ENCODE assay signal across 18 cellular contexts in the genomic region with DNA sequence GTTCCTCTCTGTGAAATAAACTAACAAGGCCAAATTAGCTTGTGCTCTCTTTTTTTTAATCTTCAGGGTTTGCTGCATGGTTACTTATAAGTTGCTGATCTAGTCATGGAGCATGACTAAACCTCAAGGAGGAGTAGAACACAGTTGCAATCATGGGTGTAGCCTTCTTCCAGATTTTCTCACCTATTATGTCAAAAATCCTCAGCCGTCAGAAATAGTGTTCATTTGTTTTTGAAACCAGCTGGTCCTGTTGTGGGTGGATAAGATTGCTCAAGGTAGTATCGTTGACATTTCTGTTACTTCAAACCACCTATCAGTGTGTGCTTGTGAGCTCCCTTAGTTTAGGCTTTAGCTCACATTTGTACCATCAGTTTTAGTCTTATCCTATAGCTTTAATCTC. TPM values are rescaled to one million over a fixed set of nuclear protein-coding genes. Genes with fewer than 3 reads are reported as not detected.
DNase-seq lines count a peak whose midpoint lies in the region; ATAC-seq and TF ChIP-seq lines count a peak whose summit lies in the region.
"Had no signal": no experiment of that assay in that cellular context is flagged by ENCODE, and none has a peak within 500 bp of the region (broad histone marks: within the 10 kb centered on the region; RNA-seq: fewer than 3 reads in every experiment).

No MANE protein-coding gene starts in this region.

- H3K36me3 Mint-ChIP-seq in activated CD8-positive, alpha-beta T cell treated with anti-CD3 and anti-CD28 coated beads for 36 hours (ENCODE audit: low read depth) = peaks cover 3% of the 10 kb centered on the region
- peaks cover 11% of the 10 kb centered on the region for H3K36me3 Mint-ChIP-seq in activated CD8-positive, alpha-beta T cell treated with anti-CD3 and anti-CD28 coated beads, Interleukin-2, amount 10 ng/mL, durations not matched to agents 7 days and 5 days (ENCODE audit: low read depth)
- H3K36me3 Mint-ChIP-seq in stimulated activated effector memory CD8-positive, alpha-beta T cell treated with anti-CD3 and anti-CD28 coated beads, Interleukin-12 subunit alpha, Interleukin-12 subunit beta, amount 100 ng/mL, for 72 hours = peaks cover 9% of the 10 kb centered on the region

- H3K9me3 Mint-ChIP-seq in activated CD8-positive, alpha-beta T cell treated with anti-CD3 and anti-CD28 coated beads for 36 hours = no peaks in the 10 kb centered on the region
- H3K9me3 Mint-ChIP-seq in activated CD8-positive, alpha-beta T cell treated with anti-CD3 and anti-CD28 coated beads, Interleukin-2, amount 10 ng/mL, durations not matched to agents 7 days and 5 days (ENCODE audit: insufficient read depth) = no peaks in the 10 kb centered on the region
- no peaks in the 10 kb centered on the region for H3K9me3 Mint-ChIP-seq in stimulated activated effector memory CD8-positive, alpha-beta T cell treated with anti-CD3 and anti-CD28 coated beads, Interleukin-12 subunit alpha, Interleukin-12 subunit beta, amount 100 ng/mL, for 72 hours
- H3K9me3 Mint-ChIP-seq: activated CD4-positive, alpha-beta memory T cell treated with anti-CD3 and anti-CD28 coated beads, Interleukin-2, amount 10 ng/mL, durations not matched to agents 7 days and 5 days had no signal

- no peak for TF ChIP-seq CTCF in activated CD8-positive, alpha-beta T cell treated with anti-CD3 and anti-CD28 coated beads for 36 hours (IDR thresholded peaks at IDR 0.05)
- TF ChIP-seq CTCF in dorsolateral prefrontal cortex (IDR thresholded peaks at IDR 0.05 in 54 of 56, conservative IDR thresholded peaks at IDR 0.05 in 2 of 56; ENCODE audit: low read depth in 1 of 56, partially characterized antibody in 56 of 56) = no peak

- H3K4me3 ChIP-seq in aorta (ENCODE audit: low read length in 2 of 2) (no peak overlapping the region), dorsolateral prefrontal cortex (no peak overlapping the region)
- H3K4me3 ChIP-seq: A549, colonic mucosa had no signal

- 81 to 89% methylated on average over 2 of the region's 2 CpGs for WGBS in aorta, 2 donors

- H3K27me3 ChIP-seq in aorta (ENCODE audit: control insufficient read depth in 1 of 2, insufficient read depth in 2 of 2, low read length in 1 of 2) (no peaks in the 10 kb centered on the region), dorsolateral prefrontal cortex (no peaks in the 10 kb centered on the region)
- H3K27me3 ChIP-seq: colonic mucosa had no signal

- H3K9me3 ChIP-seq in aorta (ENCODE audit: control insufficient read depth, low read length) = no peaks in the 10 kb centered on the region
- H3K9me3 ChIP-seq: A549, colonic mucosa had no signal

- POLR2A ChIA-PET in activated CD8-positive, alpha-beta T cell treated with anti-CD3 and anti-CD28 coated beads for 36 hours (lab: Charles Lee) = interaction anchor here (1.1 to 2.5 kb wide), 2 partner anchors 11 to 17 kb away, joined by 3 to 13 read pairs; a partner anchor contains a TSS
- POLR2A ChIA-PET in activated CD8-positive, alpha-beta T cell treated with anti-CD3 and anti-CD28 coated beads, Interleukin-2, amount 10 ng/mL, durations not matched to agents 7 days and 5 days (lab: Charles Lee) = interaction anchor here (1.9 kb wide), 1 partner anchor 11 kb away, joined by 6 read pairs; a partner anchor contains a TSS

- H3K27me3 Mint-ChIP-seq in activated CD8-positive, alpha-beta T cell treated with anti-CD3 and anti-CD28 coated beads for 36 hours = no peaks in the 10 kb centered on the region
- H3K27me3 Mint-ChIP-seq in activated CD8-positive, alpha-beta T cell treated with anti-CD3 and anti-CD28 coated beads, Interleukin-2, amount 10 ng/mL, durations not matched to agents 7 days and 5 days (ENCODE audit: low read depth) = no peaks in the 10 kb centered on the region
- H3K27me3 Mint-ChIP-seq: activated CD4-positive, alpha-beta memory T cell treated with anti-CD3 and anti-CD28 coated beads, Interleukin-2, amount 10 ng/mL, durations not matched to agents 7 days and 5 days had no signal

- peak; percentile 58 for ATAC-seq in activated CD8-positive, alpha-beta T cell treated with anti-CD3 and anti-CD28 coated beads for 36 hours
- no peak for ATAC-seq in activated CD8-positive, alpha-beta T cell treated with anti-CD3 and anti-CD28 coated beads, Interleukin-2, amount 10 ng/mL, durations not matched to agents 7 days and 5 days
- ATAC-seq in stimulated activated effector memory CD8-positive, alpha-beta T cell treated with anti-CD3 and anti-CD28 coated beads, Interleukin-12 subunit alpha, Interleukin-12 subunit beta, amount 100 ng/mL, for 72 hours = peak; percentile 82
- no peak for ATAC-seq in aorta (ENCODE audit: low FRiP score)
- ATAC-seq: A549 had no signal

- H3K27ac ChIP-seq in epithelial cell of prostate = peak overlapping the region; percentile 64
- H3K27ac ChIP-seq in aorta (ENCODE audit: low read depth in 1 of 2, low read length in 2 of 2) = no peak overlapping the region
- no peak overlapping the region for H3K27ac ChIP-seq in dorsolateral prefrontal cortex
- H3K27ac ChIP-seq: A549, colonic mucosa had no signal

- intact Hi-C loops in activated CD8-positive, alpha-beta T cell treated with anti-CD3 and anti-CD28 coated beads for 36 hours (cut with micrococcal nuclease) = loop anchor here (10.0 kb wide), 1 partner anchor 327 kb away; a partner anchor contains a TSS
- intact Hi-C loops in aorta (cut with DNase I) = no loop called here
- intact Hi-C loops in dorsolateral prefrontal cortex (cut with DNase I) = no loop called here

- CTCF ChIA-PET in activated CD8-positive, alpha-beta T cell treated with anti-CD3 and anti-CD28 coated beads for 36 hours (lab: Charles Lee) = interaction anchor here (1.1 to 2.1 kb wide), 3 partner anchors 16 to 385 kb away, joined by 3 to 10 read pairs (median 6); no protein-coding TSS in a partner anchor
- CTCF ChIA-PET in activated CD8-positive, alpha-beta T cell treated with anti-CD3 and anti-CD28 coated beads, Interleukin-2, amount 10 ng/mL, durations not matched to agents 7 days and 5 days (lab: Charles Lee) = interaction anchor here (1.3 to 2.4 kb wide), 4 partner anchors 11 to 51 kb away, joined by 3 to 14 read pairs (median 5); a partner anchor contains a TSS

- peaks cover 0 to 1% of the 10 kb centered on the region in 2 donors for H3K4me1 ChIP-seq in aorta (ENCODE audit: control insufficient read depth in 1 of 2, insufficient read depth in 2 of 2, low read length in 2 of 2)
- H3K4me1 ChIP-seq: colonic mucosa had no signal

- no peaks in the 10 kb centered on the region for H3K36me3 ChIP-seq in aorta (ENCODE audit: control insufficient read depth in 1 of 2, insufficient read depth in 2 of 2, low read length in 1 of 2)
- H3K36me3 ChIP-seq: colonic mucosa had no signal

- no peak overlapping the region for H3K27ac Mint-ChIP-seq in activated CD8-positive, alpha-beta T cell treated with anti-CD3 and anti-CD28 coated beads for 36 hours
- no peak overlapping the region for H3K27ac Mint-ChIP-seq in activated CD8-positive, alpha-beta T cell treated with anti-CD3 and anti-CD28 coated beads, Interleukin-2, amount 10 ng/mL, durations not matched to agents 7 days and 5 days
- H3K27ac Mint-ChIP-seq in stimulated activated effector memory CD8-positive, alpha-beta T cell treated with anti-CD3 and anti-CD28 coated beads, Interleukin-12 subunit alpha, Interleukin-12 subunit beta, amount 100 ng/mL, for 72 hours = no peak overlapping the region
- H3K27ac Mint-ChIP-seq: activated CD4-positive, alpha-beta memory T cell treated with anti-CD3 and anti-CD28 coated beads, Interleukin-2, amount 10 ng/mL, durations not matched to agents 7 days and 5 days had no signal

- peaks cover 59% of the 10 kb centered on the region for H3K4me1 Mint-ChIP-seq in activated CD8-positive, alpha-beta T cell treated with anti-CD3 and anti-CD28 coated beads for 36 hours (ENCODE audit: low read depth)
- peaks cover 10% of the 10 kb centered on the region for H3K4me1 Mint-ChIP-seq in activated CD8-positive, alpha-beta T cell treated with anti-CD3 and anti-CD28 coated beads, Interleukin-2, amount 10 ng/mL, durations not matched to agents 7 days and 5 days (ENCODE audit: low read depth)
- H3K4me1 Mint-ChIP-seq in stimulated activated effector memory CD8-positive, alpha-beta T cell treated with anti-CD3 and anti-CD28 coated beads, Interleukin-12 subunit alpha, Interleukin-12 subunit beta, amount 100 ng/mL, for 72 hours = peaks cover 40% of the 10 kb centered on the region

- DNase-seq in activated CD8-positive, alpha-beta T cell treated with anti-CD3 and anti-CD28 coated beads for 36 hours = no peak
- DNase-seq in activated CD8-positive, alpha-beta T cell treated with anti-CD3 and anti-CD28 coated beads, Interleukin-2, amount 10 ng/mL, durations not matched to agents 7 days and 5 days = no peak
- DNase-seq in HPDE6-E6E7 (ENCODE audit: extremely low spot score) = peak; percentile 13
- DNase-seq in epithelial cell of prostate (ENCODE audit: low read depth, low spot score) = peak; percentile 68
- no peak for DNase-seq in stimulated activated effector memory CD8-positive, alpha-beta T cell treated with anti-CD3 and anti-CD28 coated beads, Interleukin-12 subunit alpha, Interleukin-12 subunit beta, amount 100 ng/mL, for 72 hours (ENCODE audit: low spot score in 2 of 2)
- DNase-seq in aorta = no peak
- no peak for DNase-seq in dorsolateral prefrontal cortex
- no peak for DNase-seq in activated gamma-delta T cell treated with Interleukin-2 at 50 U/mL for 16 hours
- DNase-seq: activated CD4-positive, alpha-beta memory T cell treated with anti-CD3 and anti-CD28 coated beads, Interleukin-2, amount 10 ng/mL, durations not matched to agents 7 days and 5 days; colonic mucosa; DND-41; glutamatergic neuron; mesendoderm; MV-4-11; NCI-H2029; stimulated activated naive CD4-positive, alpha-beta T cell; SW 1271 had no signal

- no peak overlapping the region for H3K4me3 Mint-ChIP-seq in activated CD8-positive, alpha-beta T cell treated with anti-CD3 and anti-CD28 coated beads for 36 hours
- no peak overlapping the region for H3K4me3 Mint-ChIP-seq in activated CD8-positive, alpha-beta T cell treated with anti-CD3 and anti-CD28 coated beads, Interleukin-2, amount 10 ng/mL, durations not matched to agents 7 days and 5 days
- H3K4me3 Mint-ChIP-seq in stimulated activated effector memory CD8-positive, alpha-beta T cell treated with anti-CD3 and anti-CD28 coated beads, Interleukin-12 subunit alpha, Interleukin-12 subunit beta, amount 100 ng/mL, for 72 hours = no peak overlapping the region
- H3K4me3 Mint-ChIP-seq: activated CD4-positive, alpha-beta memory T cell treated with anti-CD3 and anti-CD28 coated beads, Interleukin-2, amount 10 ng/mL, durations not matched to agents 7 days and 5 days had no signal

RNA-seq across cellular contexts. Expression of a gene that starts 11.2 kb away (rescaled TPM):
- total RNA-seq in activated CD8-positive, alpha-beta T cell treated with anti-CD3 and anti-CD28 coated beads for 36 hours = 10 to 100 TPM; 18.4 to 21.7 TPM
- 10 to 100 TPM; 32.8 to 37.4 TPM for total RNA-seq in activated CD8-positive, alpha-beta T cell treated with anti-CD3 and anti-CD28 coated beads, Interleukin-2, amount 10 ng/mL, durations not matched to agents 7 days and 5 days
- total RNA-seq in aorta (10 to 100 TPM; 31.6 to 40.7 TPM), dorsolateral prefrontal cortex (10 to 100 TPM; 44.0 to 88.4 (median 63.7) TPM)
- 10 to 100 TPM in 1 of 2 donors, 1 to 10 TPM in 1; 1.8 to 12.1 TPM for polyA plus RNA-seq in aorta

RNA-seq across cellular contexts. Expression of a gene that starts 11.4 kb away (rescaled TPM):
- 10 to 100 TPM; 24.9 to 28.1 TPM for total RNA-seq in activated CD8-positive, alpha-beta T cell treated with anti-CD3 and anti-CD28 coated beads for 36 hours
- total RNA-seq in activated CD8-positive, alpha-beta T cell treated with anti-CD3 and anti-CD28 coated beads, Interleukin-2, amount 10 ng/mL, durations not matched to agents 7 days and 5 days = 10 to 100 TPM; 27.3 to 27.9 TPM
- total RNA-seq in aorta (10 to 100 TPM; 25.0 to 32.2 TPM), dorsolateral prefrontal cortex (10 to 100 TPM; 21.1 to 43.5 (median 31.0) TPM)
- 1 to 10 TPM; 7.6 to 8.3 TPM for polyA plus RNA-seq in aorta

Comparison
In these comparisons a context has a peak if more than half of its experiments do, and no peak if none do; other contexts are left out.
1. ATAC-seq: peak in activated CD8-positive, alpha-beta T cell treated with anti-CD3 and anti-CD28 coated beads for 36 hours (single experiment) and stimulated activated effector memory CD8-positive, alpha-beta T cell treated with anti-CD3 and anti-CD28 coated beads, Interleukin-12 subunit alpha, Interleukin-12 subunit beta, amount 100 ng/mL, for 72 hours (single experiment); none in activated CD8-positive, alpha-beta T cell treated with anti-CD3 and anti-CD28 coated beads, Interleukin-2, amount 10 ng/mL, durations not matched to agents 7 days and 5 days (single experiment) and aorta (single experiment).
2. DNase-seq: peak in HPDE6-E6E7 (single experiment) and epithelial cell of prostate (single experiment); none in activated CD8-positive, alpha-beta T cell treated with anti-CD3 and anti-CD28 coated beads for 36 hours (single experiment), activated CD8-positive, alpha-beta T cell treated with anti-CD3 and anti-CD28 coated beads, Interleukin-2, amount 10 ng/mL, durations not matched to agents 7 days and 5 days (single experiment), stimulated activated effector memory CD8-positive, alpha-beta T cell treated with anti-CD3 and anti-CD28 coated beads, Interleukin-12 subunit alpha, Interleukin-12 subunit beta, amount 100 ng/mL, for 72 hours (0 of 2), aorta (0 of 2), dorsolateral prefrontal cortex (0 of 10) and activated gamma-delta T cell treated with Interleukin-2 at 50 U/mL for 16 hours (single experiment).